Comparison of ENCODE assay signal across 27 cellular contexts in genomic region chr10:78576276-78576675, GRCh38.
"Had no signal": no experiment of that assay in that cellular context is flagged by ENCODE, and none has a peak within 500 bp of the region (broad histone marks: within the 10 kb centered on the region; RNA-seq: fewer than 3 reads in every experiment).

No MANE protein-coding gene starts in this region.

- H3K4me3 Mint-ChIP-seq: activated CD8-positive, alpha-beta T cell treated with anti-CD3 and anti-CD28 coated beads, Interleukin-2, amount 10 ng/mL, durations not matched to agents 7 days and 5 days; central memory CD8-positive, alpha-beta T cell; natural killer cell treated with Interleukin-12 subunit alpha and Interleukin-12 subunit beta and Interleukin-15 and Interleukin-18, amount 100 ng/mL, for 72 hours; stimulated activated effector memory CD8-positive, alpha-beta T cell treated with anti-CD3 and anti-CD28 coated beads, Interleukin-12 subunit alpha, Interleukin-12 subunit beta, amount 100 ng/mL, for 72 hours; stimulated activated naive CD8-positive, alpha-beta T cell treated with anti-CD3 and anti-CD28 coated beads, Interleukin-15, amount 100 ng/mL, for 72 hours; T-helper 17 cell had no signal

- H3K9me3 Mint-ChIP-seq: central memory CD8-positive, alpha-beta T cell; natural killer cell treated with Interleukin-12 subunit alpha and Interleukin-12 subunit beta and Interleukin-15 and Interleukin-18, amount 100 ng/mL, for 72 hours; stimulated activated effector memory CD8-positive, alpha-beta T cell treated with anti-CD3 and anti-CD28 coated beads, Interleukin-12 subunit alpha, Interleukin-12 subunit beta, amount 100 ng/mL, for 72 hours; stimulated activated naive CD8-positive, alpha-beta T cell treated with anti-CD3 and anti-CD28 coated beads, Interleukin-15, amount 100 ng/mL, for 72 hours had no signal

- DNase-seq: activated CD4-positive, alpha-beta T cell treated with anti-CD3 and anti-CD28 coated beads for 1 hour; activated CD4-positive, alpha-beta T cell treated with anti-CD3 and anti-CD28 coated beads, Interleukin-2, amount 50 U/mL, for 1 hour; activated CD8-positive, alpha-beta T cell treated with anti-CD3 and anti-CD28 coated beads, Interleukin-2, amount 10 ng/mL, durations not matched to agents 7 days and 5 days; activated T-cell treated with anti-CD3 and anti-CD28 coated beads, Interleukin-2, amount 50 U/mL, for 1 hour; aorta; brain microvascular endothelial cell; colonic mucosa; kidney; left lung; midbrain; occipital lobe; small intestine; stimulated activated CD4-positive, alpha-beta T cell treated with anti-CD3 and anti-CD28 coated beads, Interleukin-2, amount 100 ng/mL, for 24 hours; stimulated activated naive CD8-positive, alpha-beta T cell treated with anti-CD3 and anti-CD28 coated beads, Interleukin-15, amount 100 ng/mL, for 72 hours; SW 1271; T-helper 17 cell; WERI-Rb-1 had no signal

- H3K36me3 ChIP-seq: brain microvascular endothelial cell, colonic mucosa, gastroesophageal sphincter, left lung, suprapubic skin, tibial nerve, WERI-Rb-1 had no signal

- H3K9me3 ChIP-seq: colonic mucosa, gastroesophageal sphincter, left lung, suprapubic skin, tibial nerve had no signal

- H3K4me3 ChIP-seq: colonic mucosa, gastroesophageal sphincter, left lung, suprapubic skin, tibial nerve had no signal

- H3K4me1 ChIP-seq: colonic mucosa had no signal

- H3K27ac ChIP-seq: brain microvascular endothelial cell, colonic mucosa, epithelial cell of prostate, gastroesophageal sphincter, left lung, suprapubic skin, tibial nerve, WERI-Rb-1 had no signal

- H3K27ac Mint-ChIP-seq: activated CD8-positive, alpha-beta T cell treated with anti-CD3 and anti-CD28 coated beads, Interleukin-2, amount 10 ng/mL, durations not matched to agents 7 days and 5 days; activated naive CD4-positive, alpha-beta T cell treated with anti-CD3 and anti-CD28 coated beads, Interleukin-2, amount 50 U/mL, for 72 hours; natural killer cell treated with Interleukin-12 subunit alpha and Interleukin-12 subunit beta and Interleukin-15 and Interleukin-18, amount 100 ng/mL, for 72 hours; stimulated activated effector memory CD8-positive, alpha-beta T cell treated with anti-CD3 and anti-CD28 coated beads, Interleukin-12 subunit alpha, Interleukin-12 subunit beta, amount 100 ng/mL, for 72 hours had no signal

- ATAC-seq: activated CD8-positive, alpha-beta T cell treated with anti-CD3 and anti-CD28 coated beads, Interleukin-2, amount 10 ng/mL, durations not matched to agents 7 days and 5 days; activated naive CD4-positive, alpha-beta T cell treated with anti-CD3 and anti-CD28 coated beads, Interleukin-2, amount 50 U/mL, for 72 hours; gastroesophageal sphincter; left lung; natural killer cell treated with Interleukin-12 subunit alpha and Interleukin-12 subunit beta and Interleukin-15 and Interleukin-18, amount 100 ng/mL, for 72 hours; sciatic nerve; stimulated activated effector memory CD8-positive, alpha-beta T cell treated with anti-CD3 and anti-CD28 coated beads, Interleukin-12 subunit alpha, Interleukin-12 subunit beta, amount 100 ng/mL, for 72 hours; stimulated activated naive CD8-positive, alpha-beta T cell treated with anti-CD3 and anti-CD28 coated beads, Interleukin-15, amount 100 ng/mL, for 72 hours; T-helper 17 cell had no signal

- H3K4me1 Mint-ChIP-seq: central memory CD8-positive, alpha-beta T cell had no signal

- H3K36me3 Mint-ChIP-seq: activated naive CD4-positive, alpha-beta T cell treated with anti-CD3 and anti-CD28 coated beads, Interleukin-2, amount 50 U/mL, for 72 hours; natural killer cell treated with Interleukin-12 subunit alpha and Interleukin-12 subunit beta and Interleukin-15 and Interleukin-18, amount 100 ng/mL, for 72 hours; stimulated activated effector memory CD8-positive, alpha-beta T cell treated with anti-CD3 and anti-CD28 coated beads, Interleukin-12 subunit alpha, Interleukin-12 subunit beta, amount 100 ng/mL, for 72 hours had no signal

- H3K27me3 ChIP-seq: brain microvascular endothelial cell, colonic mucosa, gastroesophageal sphincter, left lung, suprapubic skin, tibial nerve had no signal

- FAIRE-seq: kidney, small intestine, urothelium cell line had no signal
